Comparison of ENCODE assay signal across 8 cellular contexts in the genomic region with DNA sequence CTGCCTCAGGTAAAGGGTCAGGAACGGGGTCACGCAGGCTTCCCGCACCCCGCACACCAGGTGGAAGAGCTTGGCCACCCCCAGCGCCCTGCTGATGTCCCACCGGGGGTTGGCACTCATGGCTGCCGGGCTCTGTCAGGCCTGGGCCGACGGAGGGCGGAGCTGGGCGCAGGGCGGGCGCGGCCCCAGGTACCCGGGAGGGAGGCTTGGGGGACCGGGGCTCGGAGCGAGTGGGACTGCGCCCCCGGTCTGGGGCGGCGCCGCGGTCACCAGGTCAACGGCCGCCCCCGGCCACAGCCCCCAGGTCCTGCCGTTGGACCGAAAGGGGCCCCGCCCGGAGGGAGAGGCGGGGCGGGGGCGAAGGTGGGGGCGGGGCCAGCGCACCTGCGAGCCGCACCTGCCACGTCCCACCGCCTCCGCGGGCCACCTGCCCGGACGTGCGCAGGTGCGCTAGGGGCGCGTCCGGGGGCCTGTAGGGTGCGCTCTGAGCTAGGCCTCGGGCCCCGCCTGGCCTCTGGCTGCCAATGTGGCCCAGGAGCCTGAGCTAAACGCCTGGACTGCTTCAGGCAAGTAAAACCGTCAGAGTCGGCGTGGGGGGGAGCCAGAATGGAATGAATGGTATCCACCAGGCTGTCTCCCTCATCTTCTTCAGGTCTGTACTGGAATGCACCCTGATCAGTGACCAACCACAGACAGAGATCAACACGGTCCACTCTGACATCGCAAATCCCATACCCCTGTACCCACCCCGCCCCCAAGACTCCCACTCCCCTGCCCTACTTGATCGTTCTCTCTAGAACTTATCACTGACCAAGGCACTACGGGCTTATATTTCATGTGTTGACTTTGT. TPM values are rescaled to one million over a fixed set of nuclear protein-coding genes. Genes with fewer than 3 reads are reported as not detected.
DNase-seq lines count a peak whose midpoint lies in the region; ATAC-seq and TF ChIP-seq lines count a peak whose summit lies in the region.

A gene with protein sequence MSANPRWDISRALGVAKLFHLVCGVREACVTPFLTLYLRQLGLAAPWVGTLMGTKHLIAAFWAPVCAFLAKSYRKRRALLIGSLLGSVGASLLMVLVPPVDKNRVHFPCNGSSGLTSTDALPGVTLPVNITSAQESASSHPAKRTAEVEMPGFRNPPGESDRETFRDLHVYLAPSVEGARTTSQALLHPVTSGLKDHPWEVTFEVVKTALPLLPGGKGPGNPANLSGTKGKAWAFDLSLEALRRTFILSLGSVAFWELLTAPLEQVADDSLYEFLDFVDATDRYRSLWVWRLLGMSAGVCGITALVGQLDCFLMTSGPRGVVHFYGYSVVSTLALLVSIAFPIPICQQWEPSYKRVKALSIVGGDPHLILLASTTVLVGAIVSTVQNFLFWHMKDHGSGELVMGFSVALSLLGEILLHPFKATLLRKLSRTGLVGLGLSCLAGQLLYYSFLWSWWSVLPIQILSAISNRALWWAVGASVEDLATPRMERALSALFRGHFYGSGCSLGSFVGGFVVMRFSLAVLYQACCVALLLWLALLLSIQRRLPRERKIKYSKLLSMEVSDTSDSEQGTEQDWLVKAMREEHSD (minus strand): TSS at position 365 of the 850 bp plus-strand sequence. CDS start 245 bp downstream, at position 120.

- peaks cover 0 to 4% of the 10 kb centered on the region in 2 donors for H3K4me1 ChIP-seq in esophagus (ENCODE audit: control insufficient read depth in 2 of 2, insufficient read depth in 2 of 2, low read length in 1 of 2)
- no peaks in the 10 kb centered on the region for H3K4me1 ChIP-seq in uterus

- no peak for TF ChIP-seq CTCF in uterus (IDR thresholded peaks at IDR 0.05)

- POLR2A ChIA-PET in HEK293T (lab: Yijun Ruan, JAX), result interaction anchor here (0.5 kb wide), 1 partner anchor 578 kb away, joined by 3 read pairs; no protein-coding TSS in a partner anchor

- no peak for TF ChIP-seq POLR2A in uterus (IDR thresholded peaks at IDR 0.05)

- no peaks in the 10 kb centered on the region for H3K27me3 ChIP-seq in esophagus (ENCODE audit: control insufficient read depth in 1 of 2, insufficient read depth in 2 of 2, low read length in 2 of 2)
- H3K27me3 ChIP-seq in uterus, result no peaks in the 10 kb centered on the region

- CTCF ChIA-PET in HEK293T (lab: Yijun Ruan, JAX), result interaction anchor here (1.5 kb wide), 1 partner anchor 12 kb away, joined by 3 read pairs; no protein-coding TSS in a partner anchor

- intact Hi-C loops in uterus (cut with DNase I; ENCODE audit: low total_unique reads), result no loop called here

- ATAC-seq in GM18873 (IDR thresholded peaks at IDR 0.05; ENCODE audit: low FRiP score, unreplicated experiment), result no peak

- H3K9me3 ChIP-seq in esophagus (ENCODE audit: control insufficient read depth in 2 of 2, insufficient read depth in 1 of 2, low read depth in 1 of 2, low read length in 1 of 2) (peaks cover 0 to 3% of the 10 kb centered on the region in 2 donors), uterus (no peaks in the 10 kb centered on the region)

- DNase-seq in EL (peak; percentile 40), NCI-H146 (lab: John Stamatoyannopoulos, UW) (peak; percentile 92), mucosa of gallbladder (ENCODE audit: low spot score) (peak; percentile 56), uterus (no peak), HEK293T (ENCODE audit: extremely low spot score) (no peak)
- no peak for DNase-seq in stimulated activated CD4-positive, alpha-beta T cell treated with anti-CD3 and anti-CD28 coated beads, Interleukin-4, amount 100 ng/mL, for 4 hours

- 25 to 29% methylated on average over 41 to 61 of the region's 61 CpGs for whole genome bisulfite sequencing in esophagus, 2 donors

- H3K4me3 ChIP-seq in esophagus (ENCODE audit: low read depth in 1 of 2, low read length in 2 of 2) (peak within 1 kb of the TSS; percentile 33 to 42), uterus (no peak within 1 kb of the TSS)

- H3K36me3 ChIP-seq in esophagus (ENCODE audit: control insufficient read depth in 2 of 2, insufficient read depth in 2 of 2, low read length in 1 of 2), result peaks cover 0 to 2% of the 10 kb centered on the region in 2 donors
- no peaks in the 10 kb centered on the region for H3K36me3 ChIP-seq in uterus

- no peak within 1 kb of the TSS for H3K27ac ChIP-seq in esophagus (ENCODE audit: low read depth in 2 of 2, low read length in 1 of 2)
- no peak within 1 kb of the TSS for H3K27ac ChIP-seq in uterus

TF ChIP-seq in HEK293T, 16 proteins besides CTCF, POLR2A, EP300 and RAD21:
- TF ChIP-seq SP1 (IDR thresholded peaks at IDR 0.05) (no peak), L3MBTL2 (conservative IDR thresholded peaks at IDR 0.05) (no peak), NFRKB (IDR thresholded peaks at IDR 0.05) (no peak), ARNT (IDR thresholded peaks at IDR 0.05) (no peak), CTBP1 (IDR thresholded peaks at IDR 0.05; ENCODE audit: borderline replicate concordance) (no peak), FOXM1 (IDR thresholded peaks at IDR 0.05; ENCODE audit: borderline replicate concordance) (no peak), SUZ12 (IDR thresholded peaks at IDR 0.05) (no peak), ELF4 (IDR thresholded peaks at IDR 0.05) (no peak), BHLHE40 (IDR thresholded peaks at IDR 0.05; ENCODE audit: borderline replicate concordance) (no peak), PKNOX1 (IDR thresholded peaks at IDR 0.05) (no peak), TARDBP (IDR thresholded peaks at IDR 0.05) (no peak), ZNF384 (IDR thresholded peaks at IDR 0.05) (no peak), LEF1 (IDR thresholded peaks at IDR 0.05; ENCODE audit: borderline replicate concordance) (no peak), HDGF (IDR thresholded peaks at IDR 0.05; ENCODE audit: borderline replicate concordance) (no peak), FOXA1 (IDR thresholded peaks at IDR 0.05) (no peak), FOXK2 (IDR thresholded peaks at IDR 0.05) (no peak)

RNA-seq across cellular contexts. Expression of the gene that starts here (rescaled TPM):
- under 1 TPM; 0.24 to 0.75 TPM for polyA plus RNA-seq in esophagus
- total RNA-seq in mucosa of gallbladder, result 2.9 TPM
- total RNA-seq in uterus, result 1 to 10 TPM in 1 of 4 donors, not detected in 3; 2.4 TPM

Comparison
In these comparisons a context has a peak if more than half of its experiments do, and no peak if none do; other contexts are left out.
1. DNase-seq: peak in EL (single experiment), NCI-H146 (single experiment) and mucosa of gallbladder (single experiment); none in uterus (0 of 2), stimulated activated CD4-positive, alpha-beta T cell treated with anti-CD3 and anti-CD28 coated beads, Interleukin-4, amount 100 ng/mL, for 4 hours (0 of 2) and HEK293T (single experiment).
2. H3K4me3 ChIP-seq: peak in esophagus (2 of 2); none in uterus (0 of 2).